Comparison of ENCODE assay signal across 8 cellular contexts in the genomic region with DNA sequence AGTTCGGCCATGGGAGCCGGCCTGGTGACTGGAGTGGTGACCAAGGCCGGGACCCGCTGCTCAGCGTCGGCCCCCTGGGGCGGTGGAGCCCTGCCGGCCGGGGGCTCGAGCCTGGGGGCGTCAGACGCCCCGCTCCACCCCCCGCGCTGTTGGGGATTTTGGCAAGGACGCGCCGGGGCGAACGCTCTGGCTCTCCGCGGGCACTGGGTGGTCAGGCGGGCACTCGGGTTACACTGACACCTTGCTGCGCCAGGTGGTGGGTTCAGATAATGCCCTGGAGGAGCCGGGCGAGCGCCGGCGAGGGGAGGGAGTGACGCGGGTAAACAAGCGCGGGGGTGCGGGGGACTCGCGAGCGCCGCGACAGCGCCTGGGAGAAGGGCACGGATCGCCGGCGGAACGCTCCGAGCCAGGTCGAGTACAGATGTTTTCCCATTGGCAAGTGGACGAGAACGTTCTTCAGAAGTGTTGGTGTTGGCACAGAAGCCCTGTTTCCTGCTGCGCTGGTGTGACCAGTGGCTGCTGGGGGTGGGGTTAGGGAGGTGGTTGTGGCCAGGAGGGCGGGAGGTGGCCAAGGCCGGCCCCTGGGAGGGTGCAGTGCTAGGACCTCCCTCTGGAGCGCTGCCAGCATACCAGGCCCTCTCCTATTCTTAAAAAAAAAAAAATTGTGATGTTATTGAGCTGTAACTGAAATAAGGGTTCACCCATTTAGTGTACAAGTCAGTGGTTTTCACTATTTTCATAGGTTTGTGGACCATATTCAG. TPM values are rescaled to one million over a fixed set of nuclear protein-coding genes. Genes with fewer than 3 reads are reported as not detected.
A peak's percentile ranks its signal among the peaks of the same experiment; 100 is the strongest.
DNase-seq lines count a peak whose midpoint lies in the region; ATAC-seq and TF ChIP-seq lines count a peak whose summit lies in the region.

No MANE protein-coding gene starts in this region.

- no peaks in the 10 kb centered on the region for H3K27me3 ChIP-seq in suprapubic skin

- DNase-seq in EL (peak; percentile 96), Kasumi-1 (lab: John Stamatoyannopoulos, UW) (peak; percentile 72 to 76), SK-MEL-5 (ENCODE audit: low read depth, low spot score) (peak; percentile 89), globus pallidus (ENCODE audit: low spot score) (peak; percentile 93), nucleus accumbens (lab: John Stamatoyannopoulos, UW) (peak in 55 of 56 donors; percentile 35 to 93 (median 80)), suprapubic skin (ENCODE audit: low spot score in 2 of 2) (peak; percentile 98)
- peak; percentile 79 for DNase-seq in activated naive CD4-positive, alpha-beta T cell treated with anti-CD3 and anti-CD28 coated beads, Interleukin-2, amount 50 U/mL, for 16 hours

- H3K36me3 ChIP-seq in suprapubic skin: peaks cover 39% of the 10 kb centered on the region

- peaks cover 79% of the 10 kb centered on the region for H3K4me1 ChIP-seq in suprapubic skin

- in situ Hi-C loops in SK-MEL-5 (cut with HindIII; ENCODE audit: low pct_unique_long_range_greater_than_20kb, low sequenced_read_pairs): no loop called here

- peak overlapping the region; percentile 98 for H3K4me3 ChIP-seq in suprapubic skin

- H3K9me3 ChIP-seq in suprapubic skin: no peaks in the 10 kb centered on the region

- no peak for TF ChIP-seq CTCF in suprapubic skin (IDR thresholded peaks at IDR 0.05)

- peak in 1 of 2 donors; percentile 91 for TF ChIP-seq POLR2A in suprapubic skin (IDR thresholded peaks at IDR 0.05)

- TF ChIP-seq EP300 in suprapubic skin (IDR thresholded peaks at IDR 0.05): no peak

- ATAC-seq in GM21825 (IDR thresholded peaks at IDR 0.05; ENCODE audit: unreplicated experiment): peak; percentile 42

- H3K27ac ChIP-seq in suprapubic skin: peak overlapping the region; percentile 99

- WGBS in suprapubic skin: under 1% methylated on average over 40 of the region's 54 CpGs

RNA-seq across cellular contexts. Expression of a gene that starts 0.8 kb away (rescaled TPM):
- 632 and 653 TPM in 2 replicates for total RNA-seq in SK-MEL-5 (2014; rRNA removed; shearing (Covaris generic))
- polyA plus RNA-seq in SK-MEL-5 (2015; cell fraction: cytosol; rRNA removed): 451 and 504 TPM in 2 replicates
- 572 and 584 TPM in 2 replicates for polyA plus RNA-seq in SK-MEL-5 (2015; cell fraction: nucleus; rRNA removed)
- total RNA-seq in suprapubic skin: 100 to 1,000 TPM; 183 to 282 (median 265) TPM

RNA-seq across cellular contexts. Expression of a gene that starts 14.8 kb away (rescaled TPM):
- total RNA-seq in SK-MEL-5 (2014; rRNA removed; shearing (Covaris generic)): 87.6 and 90.0 TPM in 2 replicates
- polyA plus RNA-seq in SK-MEL-5 (2015; cell fraction: cytosol; rRNA removed): 174 and 175 TPM in 2 replicates
- polyA plus RNA-seq in SK-MEL-5 (2015; cell fraction: nucleus; rRNA removed): 200 and 219 TPM in 2 replicates
- total RNA-seq in suprapubic skin: 100 to 1,000 TPM in 2 of 4 donors, 10 to 100 TPM in 2; 74.5 to 142 (median 97.4) TPM

RNA-seq across cellular contexts. Expression of a gene that starts 27.7 kb away (rescaled TPM):
- not detected in 2 replicates for total RNA-seq in SK-MEL-5 (2014; rRNA removed; shearing (Covaris generic))
- not detected in 2 replicates for polyA plus RNA-seq in SK-MEL-5 (2015; cell fraction: cytosol; rRNA removed)
- polyA plus RNA-seq in SK-MEL-5 (2015; cell fraction: nucleus; rRNA removed): not detected in 2 replicates
- total RNA-seq in suprapubic skin: 1 to 10 TPM; 3.5 to 7.9 (median 4.5) TPM

RNA-seq across cellular contexts. Expression of a gene that starts 37.1 kb away (rescaled TPM):
- total RNA-seq in SK-MEL-5 (2014; rRNA removed; shearing (Covaris generic)): 6.8 and 9.7 TPM in 2 replicates
- polyA plus RNA-seq in SK-MEL-5 (2015; cell fraction: cytosol; rRNA removed): 7.3 and 7.5 TPM in 2 replicates
- polyA plus RNA-seq in SK-MEL-5 (2015; cell fraction: nucleus; rRNA removed): 49.5 and 85.6 TPM in 2 replicates
- total RNA-seq in suprapubic skin: 100 to 1,000 TPM in 1 of 4 donors, 10 to 100 TPM in 3; 11.6 to 102 (median 22.6) TPM

Comparison
In these comparisons a context has a peak if more than half of its experiments do, and no peak if none do; other contexts are left out.
1. Peak in every context shown above with its lines: DNase-seq, ATAC-seq, H3K4me3 ChIP-seq and H3K27ac ChIP-seq.